In the genomic region with DNA sequence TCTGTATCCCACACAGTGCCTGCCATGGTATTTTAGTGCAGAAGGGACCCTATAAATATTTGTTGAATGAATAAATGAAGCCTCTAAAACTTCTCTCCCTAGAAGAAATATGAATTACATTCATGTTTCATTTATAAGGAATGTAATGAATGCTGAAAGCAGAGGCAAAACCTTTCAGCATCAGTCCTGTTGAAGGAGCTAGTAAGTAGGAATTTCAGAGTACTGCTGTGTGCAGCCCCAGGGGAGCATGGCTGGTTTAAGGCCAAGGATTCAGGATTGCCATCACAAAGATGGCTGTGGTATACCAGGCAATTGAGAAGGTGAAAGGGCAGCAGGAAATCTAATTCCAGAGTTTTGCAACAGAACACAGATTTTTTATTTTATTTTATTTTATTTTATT, we compare ENCODE assay signal across 24 cellular contexts.
A peak's percentile ranks its signal among the peaks of the same experiment; 100 is the strongest.
DNase-seq lines count a peak whose midpoint lies in the region; ATAC-seq and TF ChIP-seq lines count a peak whose summit lies in the region.
"Had no signal": no experiment of that assay in that cellular context is flagged by ENCODE, and none has a peak within 500 bp of the region (broad histone marks: within the 10 kb centered on the region; RNA-seq: fewer than 3 reads in every experiment).

No MANE protein-coding gene starts in this region.

- no peak overlapping the region for H3K4me3 Mint-ChIP-seq in activated T-helper 1 cell treated with anti-CD3 and anti-CD28 coated beads, Interleukin-12 subunit alpha, Interleukin-12 subunit beta, Interleukin-2, Interleukin-4 antibody, amounts not matched to agents 30 ng/mL and 10 ng/mL and 1 ng/mL, durations not matched to agents 14 hours and 24 hours and 36 hours
- H3K4me3 Mint-ChIP-seq: activated CD8-positive, alpha-beta T cell treated with anti-CD3 and anti-CD28 coated beads for 36 hours; activated naive CD8-positive, alpha-beta T cell treated with anti-CD3 and anti-CD28 coated beads, Interleukin-2, amount 10 ng/mL, durations not matched to agents 7 days and 5 days; stimulated activated effector memory CD8-positive, alpha-beta T cell treated with anti-CD3 and anti-CD28 coated beads, Interleukin-12 subunit alpha, Interleukin-12 subunit beta, amount 100 ng/mL, for 72 hours; WTC11 had no signal

- in situ Hi-C loops in GM23248 (cut with MboI) (no loop called here), brain microvascular endothelial cell (cut with HindIII; ENCODE audit: low pct_ligation_motif_present, low sequenced_read_pairs) (no loop called here)

- POLR2A ChIA-PET in AG04450 (lab: Yijun Ruan, JAX) = no interaction called here

- no peaks in the 10 kb centered on the region for H3K9me3 Mint-ChIP-seq in activated T-helper 1 cell treated with anti-CD3 and anti-CD28 coated beads, Interleukin-12 subunit alpha, Interleukin-12 subunit beta, Interleukin-2, Interleukin-4 antibody, amounts not matched to agents 30 ng/mL and 10 ng/mL and 1 ng/mL, durations not matched to agents 14 hours and 24 hours and 36 hours
- H3K9me3 Mint-ChIP-seq: activated naive CD8-positive, alpha-beta T cell treated with anti-CD3 and anti-CD28 coated beads, Interleukin-2, amount 10 ng/mL, durations not matched to agents 7 days and 5 days had no signal

- H3F3A ChIP-seq in GM23248 (ENCODE audit: insufficient read depth) = peaks cover 14% of the 10 kb centered on the region; the same call in 1 of the 2 replicates

- H3K4me1 ChIP-seq in GM23248 (ENCODE audit: insufficient read depth) = peaks cover 28% of the 10 kb centered on the region
- H3K4me1 ChIP-seq: A549, esophagus squamous epithelium had no signal

- H2AFZ ChIP-seq in GM23248 = 0 out of 2 replicates have a peak overlapping the region, but pooled peaks have one; percentile 9
- H2AFZ ChIP-seq: PC-9 had no signal

- no peak overlapping the region for H3K27ac Mint-ChIP-seq in activated T-helper 1 cell treated with anti-CD3 and anti-CD28 coated beads, Interleukin-12 subunit alpha, Interleukin-12 subunit beta, Interleukin-2, Interleukin-4 antibody, amounts not matched to agents 30 ng/mL and 10 ng/mL and 1 ng/mL, durations not matched to agents 14 hours and 24 hours and 36 hours
- H3K27ac Mint-ChIP-seq: activated CD8-positive, alpha-beta T cell treated with anti-CD3 and anti-CD28 coated beads for 36 hours; activated naive CD8-positive, alpha-beta T cell treated with anti-CD3 and anti-CD28 coated beads, Interleukin-2, amount 10 ng/mL, durations not matched to agents 7 days and 5 days; stimulated activated effector memory CD8-positive, alpha-beta T cell treated with anti-CD3 and anti-CD28 coated beads, Interleukin-12 subunit alpha, Interleukin-12 subunit beta, amount 100 ng/mL, for 72 hours; WTC11 had no signal

- H3K27me3 ChIP-seq in AG04450 (ENCODE audit: control insufficient read depth, insufficient read depth, low read length) = no peaks in the 10 kb centered on the region
- no peaks in the 10 kb centered on the region for H3K27me3 ChIP-seq in GM23248 (replicated peaks; ENCODE audit: insufficient read depth)
- H3K27me3 ChIP-seq in brain microvascular endothelial cell (replicated peaks) = no peaks in the 10 kb centered on the region
- H3K27me3 ChIP-seq: esophagus squamous epithelium had no signal

- H3K4me1 Mint-ChIP-seq in activated T-helper 1 cell treated with anti-CD3 and anti-CD28 coated beads, Interleukin-12 subunit alpha, Interleukin-12 subunit beta, Interleukin-2, Interleukin-4 antibody, amounts not matched to agents 30 ng/mL and 10 ng/mL and 1 ng/mL, durations not matched to agents 14 hours and 24 hours and 36 hours (ENCODE audit: low read depth) = no peaks in the 10 kb centered on the region
- H3K4me1 Mint-ChIP-seq: activated naive CD8-positive, alpha-beta T cell treated with anti-CD3 and anti-CD28 coated beads, Interleukin-2, amount 10 ng/mL, durations not matched to agents 7 days and 5 days; stimulated activated effector memory CD8-positive, alpha-beta T cell treated with anti-CD3 and anti-CD28 coated beads, Interleukin-12 subunit alpha, Interleukin-12 subunit beta, amount 100 ng/mL, for 72 hours; WTC11 had no signal

- no peak for TF ChIP-seq POLR2A in lower leg skin (IDR thresholded peaks at IDR 0.05)

- DNase-seq in AG04450 (ENCODE audit: low read depth, low spot score) (peak; percentile 43), GM23248 (peak; percentile 80), brain microvascular endothelial cell (peak; percentile 4), hepatic stellate cell (ENCODE audit: low spot score) (peak; percentile 38), lower leg skin (ENCODE audit: low spot score in 2 of 2) (no peak)
- DNase-seq in activated T-helper 1 cell treated with anti-CD3 and anti-CD28 coated beads, Interleukin-12 subunit alpha, Interleukin-12 subunit beta, Interleukin-2, Interleukin-4 antibody, amounts not matched to agents 30 ng/mL and 10 ng/mL and 1 ng/mL, durations not matched to agents 14 hours and 24 hours and 36 hours (ENCODE audit: low spot score) = no peak
- DNase-seq: activated CD8-positive, alpha-beta T cell treated with anti-CD3 and anti-CD28 coated beads for 36 hours; activated naive CD8-positive, alpha-beta T cell treated with anti-CD3 and anti-CD28 coated beads, Interleukin-2, amount 10 ng/mL, durations not matched to agents 7 days and 5 days; activated T-cell treated with anti-CD3 and anti-CD28 coated beads, Interleukin-2, amount 50 U/mL, for 48 hours; caudate nucleus; effector CD8-positive, alpha-beta T cell; esophagus squamous epithelium; left cardiac atrium; midbrain; NCI-H1436 treated with DMSO at 0.1 percent for 48 hours; PC-9; retina; stimulated activated CD4-positive, alpha-beta T cell treated with anti-CD3 and anti-CD28 coated beads, Interleukin-15, amount 100 ng/mL, for 24 hours; T-helper 2 cell had no signal

- CTCF ChIA-PET in AG04450 (lab: Charles Lee) = interaction anchor here (0.6 kb wide), 1 partner anchor 259 kb away, joined by 7 read pairs; no protein-coding TSS in a partner anchor

- no peaks in the 10 kb centered on the region for H3K9me3 ChIP-seq in AG04450 (ENCODE audit: control insufficient read depth, insufficient read depth, low read length)
- no peaks in the 10 kb centered on the region for H3K9me3 ChIP-seq in GM23248 (ENCODE audit: low read depth)
- H3K9me3 ChIP-seq: A549, esophagus squamous epithelium had no signal

- H3K36me3 ChIP-seq in GM23248 (ENCODE audit: low read depth) (no peaks in the 10 kb centered on the region), brain microvascular endothelial cell (replicated peaks) (no peaks in the 10 kb centered on the region)
- H3K36me3 ChIP-seq: esophagus squamous epithelium had no signal

- peak overlapping the region; percentile 36 for H3K4me2 ChIP-seq in GM23248 (ENCODE audit: unreplicated experiment)
- H3K4me2 ChIP-seq: A549, PC-9 had no signal

- H3K27ac ChIP-seq in AG04450 (ENCODE audit: low read depth, low read length) = no peak overlapping the region
- peak overlapping the region; percentile 35 for H3K27ac ChIP-seq in GM23248
- H3K27ac ChIP-seq in brain microvascular endothelial cell = no peak overlapping the region
- H3K27ac ChIP-seq: A549, esophagus squamous epithelium, PC-9 had no signal

- no peaks in the 10 kb centered on the region for H4K20me1 ChIP-seq in GM23248 (ENCODE audit: insufficient read depth)

- H3K79me2 ChIP-seq in GM23248 (ENCODE audit: insufficient read depth) = no peaks in the 10 kb centered on the region

- TF ChIP-seq CTCF in AG04450 (IDR thresholded peaks at IDR 0.05; ENCODE audit: low read depth, low read length) = no peak
- TF ChIP-seq CTCF in brain microvascular endothelial cell (IDR thresholded peaks at IDR 0.05; ENCODE audit: low read depth, low read length, missing control alignments) = no peak
- no peak for TF ChIP-seq CTCF in lower leg skin (IDR thresholded peaks at IDR 0.05)

- intact Hi-C loops in activated T-helper 1 cell treated with anti-CD3 and anti-CD28 coated beads, Interleukin-12 subunit alpha, Interleukin-12 subunit beta, Interleukin-2, Interleukin-4 antibody, amounts not matched to agents 30 ng/mL and 10 ng/mL and 1 ng/mL, durations not matched to agents 14 hours and 24 hours and 36 hours (cut with micrococcal nuclease) = no loop called here
- intact Hi-C loops in lower leg skin (cut with DNase I; ENCODE audit: low total_unique reads) = no loop called here

- no peak for ATAC-seq in HG02970 (IDR thresholded peaks at IDR 0.05; ENCODE audit: low FRiP score, unreplicated experiment)
- no peak for ATAC-seq in HG03378 (IDR thresholded peaks at IDR 0.05; ENCODE audit: unreplicated experiment)
- ATAC-seq: A549; activated CD8-positive, alpha-beta T cell treated with anti-CD3 and anti-CD28 coated beads for 36 hours; left cardiac atrium; stimulated activated effector memory CD8-positive, alpha-beta T cell treated with anti-CD3 and anti-CD28 coated beads, Interleukin-12 subunit alpha, Interleukin-12 subunit beta, amount 100 ng/mL, for 72 hours; WTC11 had no signal

- no peaks in the 10 kb centered on the region for H3K36me3 Mint-ChIP-seq in activated T-helper 1 cell treated with anti-CD3 and anti-CD28 coated beads, Interleukin-12 subunit alpha, Interleukin-12 subunit beta, Interleukin-2, Interleukin-4 antibody, amounts not matched to agents 30 ng/mL and 10 ng/mL and 1 ng/mL, durations not matched to agents 14 hours and 24 hours and 36 hours (ENCODE audit: low read depth)
- H3K36me3 Mint-ChIP-seq: activated naive CD8-positive, alpha-beta T cell treated with anti-CD3 and anti-CD28 coated beads, Interleukin-2, amount 10 ng/mL, durations not matched to agents 7 days and 5 days; stimulated activated effector memory CD8-positive, alpha-beta T cell treated with anti-CD3 and anti-CD28 coated beads, Interleukin-12 subunit alpha, Interleukin-12 subunit beta, amount 100 ng/mL, for 72 hours; WTC11 had no signal

- H3K4me3 ChIP-seq in AG04450 (ENCODE audit: low read depth, low read length) (no peak overlapping the region), GM23248 (no peak overlapping the region), brain microvascular endothelial cell (ENCODE audit: low read depth, low read length) (no peak overlapping the region), lower leg skin (ENCODE audit: low read depth, poor library complexity, severe bottlenecking) (no peak overlapping the region)
- H3K4me3 ChIP-seq: A549, esophagus squamous epithelium, PC-9 had no signal

- H3K27me3 Mint-ChIP-seq in activated T-helper 1 cell treated with anti-CD3 and anti-CD28 coated beads, Interleukin-12 subunit alpha, Interleukin-12 subunit beta, Interleukin-2, Interleukin-4 antibody, amounts not matched to agents 30 ng/mL and 10 ng/mL and 1 ng/mL, durations not matched to agents 14 hours and 24 hours and 36 hours (ENCODE audit: insufficient read depth) = no peaks in the 10 kb centered on the region
- H3K27me3 Mint-ChIP-seq: activated CD8-positive, alpha-beta T cell treated with anti-CD3 and anti-CD28 coated beads for 36 hours; activated naive CD8-positive, alpha-beta T cell treated with anti-CD3 and anti-CD28 coated beads, Interleukin-2, amount 10 ng/mL, durations not matched to agents 7 days and 5 days had no signal

- peaks cover 13% of the 10 kb centered on the region; the same call in 1 of the 2 replicates for H3K9me2 ChIP-seq in GM23248 (ENCODE audit: insufficient read depth)

- H3K9ac ChIP-seq in GM23248 = no peak overlapping the region

Comparison
In these comparisons a context has a peak if more than half of its experiments do, and no peak if none do; other contexts are left out.
1. DNase-seq: peak in AG04450 (single experiment), GM23248 (single experiment), brain microvascular endothelial cell (single experiment) and hepatic stellate cell (single experiment); none in activated T-helper 1 cell treated with anti-CD3 and anti-CD28 coated beads, Interleukin-12 subunit alpha, Interleukin-12 subunit beta, Interleukin-2, Interleukin-4 antibody, amounts not matched to agents 30 ng/mL and 10 ng/mL and 1 ng/mL, durations not matched to agents 14 hours and 24 hours and 36 hours (single experiment) and lower leg skin (0 of 2).